ENCODE assay signal across 14 cellular contexts in genomic region chr22:28139993-28140392, GRCh38.
DNase-seq lines count a peak whose midpoint lies in the region; FAIRE-seq and TF ChIP-seq lines count a peak whose summit lies in the region.
"Had no signal": no experiment of that assay in that cellular context is flagged by ENCODE, and none has a peak within 500 bp of the region (broad histone marks: within the 10 kb centered on the region; RNA-seq: fewer than 3 reads in every experiment).

No MANE protein-coding gene starts in this region.

- H3K4me3 Mint-ChIP-seq in brain, result no peak overlapping the region

- no peaks in the 10 kb centered on the region for H3K27me3 ChIP-seq in vagina
- H3K27me3 ChIP-seq: adrenal gland, pancreas, stomach had no signal

- H3K9me3 ChIP-seq in vagina, result no peaks in the 10 kb centered on the region
- H3K9me3 ChIP-seq: adrenal gland, pancreas had no signal

- intact Hi-C loops in vagina (cut with DNase I), result no loop called here

- H3K4me1 Mint-ChIP-seq in brain, result peaks cover 68% of the 10 kb centered on the region

- peak overlapping the region in 3 of 5 experiments; percentile 11 to 75 (median 18) for H3K27ac Mint-ChIP-seq in brain

- peak; percentile 99 for FAIRE-seq in urothelium cell line (lab: Jason Lieb, UNC)
- FAIRE-seq: GM18507, pancreas had no signal

- H3K36me3 ChIP-seq in vagina, result no peaks in the 10 kb centered on the region
- H3K36me3 ChIP-seq: adrenal gland, pancreas, stomach had no signal

- H3K4me3 ChIP-seq in vagina, result no peak overlapping the region
- H3K4me3 ChIP-seq: adrenal gland, pancreas, stomach had no signal

- H3K27ac ChIP-seq in vagina, result no peak overlapping the region
- H3K27ac ChIP-seq: adrenal gland, pancreas had no signal

- H3K4me1 ChIP-seq in vagina, result peaks cover 43% of the 10 kb centered on the region

- no peak for TF ChIP-seq CTCF in brain (conservative IDR thresholded peaks at IDR 0.05)
- no peak for TF ChIP-seq CTCF in vagina (IDR thresholded peaks at IDR 0.05)

- no peak for TF ChIP-seq POLR2A in vagina (IDR thresholded peaks at IDR 0.05)

- H3K27me3 Mint-ChIP-seq in brain, result no peaks in the 10 kb centered on the region

- peak; percentile 36 for DNase-seq in HS-27A (ENCODE audit: low read depth)
- peak; percentile 78 for DNase-seq in kidney glomerular epithelial cell (lab: John Stamatoyannopoulos, UW)
- DNase-seq in urothelium cell line (ENCODE audit: low spot score), result peak; percentile 62
- no peak for DNase-seq in DMS153 (lab: John Stamatoyannopoulos, UW)
- DNase-seq in NCI-H524 (lab: John Stamatoyannopoulos, UW), result no peak
- no peak for DNase-seq in vagina (ENCODE audit: extremely low spot score in 2 of 2)
- DNase-seq: activated CD8-positive, alpha-beta memory T cell treated with anti-CD3 and anti-CD28 coated beads, Interleukin-2, amount 50 U/mL, for 48 hours; adrenal gland; left cardiac atrium; pancreas; stimulated activated CD4-positive, alpha-beta T cell treated with anti-CD3 and anti-CD28 coated beads, Interleukin-4, amount 100 ng/mL, for 1 hour; stomach had no signal

- H3K36me3 Mint-ChIP-seq in brain, result peaks cover 11% of the 10 kb centered on the region

- H3K9me3 Mint-ChIP-seq in brain, result peaks cover 0 to 4% (median 2%) of the 10 kb centered on the region in 5 experiments

Comparison
In these comparisons a context has a peak if more than half of its experiments do, and no peak if none do; other contexts are left out.
1. DNase-seq: peak in HS-27A (single experiment), kidney glomerular epithelial cell (single experiment) and urothelium cell line (single experiment); none in DMS153 (single experiment), NCI-H524 (0 of 2) and vagina (0 of 2).